ENCODE assay signal across 7 cellular contexts in the genomic region with DNA sequence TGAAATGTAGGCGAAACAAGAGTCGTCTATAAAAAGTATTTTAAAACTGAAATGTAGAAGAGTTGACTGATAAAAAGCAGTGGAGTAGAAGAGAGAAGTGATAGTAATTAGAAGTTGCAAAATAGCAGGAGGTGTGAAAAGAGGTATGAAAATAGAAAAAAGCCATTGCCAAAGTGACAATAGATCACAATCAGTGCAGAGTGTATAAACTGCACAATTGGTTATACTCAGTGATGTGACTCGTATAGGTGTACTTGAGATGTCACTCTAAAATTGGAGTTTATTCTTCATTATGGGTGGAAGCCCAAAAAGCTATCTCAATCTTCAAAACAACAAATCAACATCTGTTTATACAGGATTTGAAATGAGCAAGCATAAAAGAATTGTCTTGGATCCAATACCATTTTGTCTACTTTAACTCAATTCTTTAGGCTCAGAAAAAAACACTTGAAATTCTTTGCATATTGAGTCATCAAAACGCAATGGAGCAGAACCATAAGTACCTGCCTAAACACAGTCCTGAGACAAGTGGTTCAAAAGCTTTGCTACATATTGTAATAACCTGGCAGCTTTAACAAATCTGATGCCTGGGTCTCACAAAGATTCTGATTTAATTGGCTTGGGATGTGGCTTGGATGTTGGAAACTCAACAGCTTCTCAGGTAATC. TPM values are rescaled to one million over a fixed set of nuclear protein-coding genes. Genes with fewer than 3 reads are reported as not detected.
DNase-seq lines count a peak whose midpoint lies in the region; ATAC-seq lines count a peak whose summit lies in the region.

No MANE protein-coding gene starts in this region.

- no peaks in the 10 kb centered on the region for H3K27me3 ChIP-seq in MG63

- H3K36me3 ChIP-seq in MG63 = peaks cover 24% of the 10 kb centered on the region

- peak; percentile 71 for DNase-seq in NCI-H510A treated with DMSO at 0.1 percent for 48 hours (lab: John Stamatoyannopoulos, UW)
- peak; percentile 38 for DNase-seq in left kidney (ENCODE audit: low read depth, low spot score)
- no peak for DNase-seq in MG63
- no peak for DNase-seq in stimulated activated CD8-positive, alpha-beta memory T cell treated with anti-CD3 and anti-CD28 coated beads, Interleukin-4, amount 100 ng/mL, for 48 hours
- no peak for DNase-seq in Kasumi-1 (lab: John Stamatoyannopoulos, UW)

- H3K4me3 ChIP-seq in MG63 = no peak overlapping the region

- H3K9me3 ChIP-seq in MG63 = no peaks in the 10 kb centered on the region

- peak; percentile 74 for ATAC-seq in GM19025 (IDR thresholded peaks at IDR 0.05; ENCODE audit: low read depth, unreplicated experiment)
- peak; percentile 90 for ATAC-seq in HG02973 (IDR thresholded peaks at IDR 0.05; ENCODE audit: unreplicated experiment)

RNA-seq across cellular contexts. Expression of gene IKBIP, which starts 8.8 kb away (rescaled TPM):
- total RNA-seq in MG63 (2014; rRNA removed; shearing (Covaris generic); ENCODE audit: low replicate concordance) = 48.9 and 79.7 TPM in 2 replicates

RNA-seq across cellular contexts. Expression of gene APAF1, which starts 9.3 kb away (rescaled TPM):
- 19.3 and 24.2 TPM in 2 replicates for total RNA-seq in MG63 (2014; rRNA removed; shearing (Covaris generic); ENCODE audit: low replicate concordance)

RNA-seq across cellular contexts. Expression of gene SLC25A3, which starts 42.3 kb away (rescaled TPM):
- total RNA-seq in MG63 (2014; rRNA removed; shearing (Covaris generic); ENCODE audit: low replicate concordance) = 998 and 1,016 TPM in 2 replicates

Comparison
In these comparisons a context has a peak if more than half of its experiments do, and no peak if none do; other contexts are left out.
1. DNase-seq: peak in NCI-H510A treated with DMSO at 0.1 percent for 48 hours (single experiment) and left kidney (single experiment); none in MG63 (single experiment), stimulated activated CD8-positive, alpha-beta memory T cell treated with anti-CD3 and anti-CD28 coated beads, Interleukin-4, amount 100 ng/mL, for 48 hours (single experiment) and Kasumi-1 (0 of 2).